12 cellular contexts compared by ENCODE assay signal in genomic region chr2:200618590-200619021, GRCh38. TPM values are rescaled to one million over a fixed set of nuclear protein-coding genes. Genes with fewer than 3 reads are reported as not detected.
DNase-seq lines count a peak whose midpoint lies in the region; ATAC-seq and TF ChIP-seq lines count a peak whose summit lies in the region.
"Had no signal": no experiment of that assay in that cellular context is flagged by ENCODE, and none has a peak within 500 bp of the region (broad histone marks: within the 10 kb centered on the region; RNA-seq: fewer than 3 reads in every experiment).

No MANE protein-coding gene starts in this region.

- no peak overlapping the region for H4K8ac ChIP-seq in mesenchymal stem cell (ENCODE audit: low read length)

- no peaks in the 10 kb centered on the region for H3K36me3 Mint-ChIP-seq in CD14-positive monocyte
- H3K36me3 Mint-ChIP-seq: activated CD8-positive, alpha-beta memory T cell treated with anti-CD3 and anti-CD28 coated beads, Interleukin-2, amount 10 ng/mL, durations not matched to agents 7 days and 5 days had no signal

- no peak overlapping the region for H2BK12ac ChIP-seq in mesenchymal stem cell (ENCODE audit: low read length in 2 of 2)

- no peak overlapping the region for H3K14ac ChIP-seq in mesenchymal stem cell (ENCODE audit: low read length in 2 of 2)

- H3K27me3 Mint-ChIP-seq in CD14-positive monocyte (ENCODE audit: low read depth in 3 of 3) = no peaks in the 10 kb centered on the region

- H3K4me1 ChIP-seq in mesenchymal stem cell (ENCODE audit: control insufficient read depth, insufficient read depth, low read depth, low read length) = peaks cover 3% of the 10 kb centered on the region
- H3K4me1 ChIP-seq: tibial artery had no signal

- H3K36me3 ChIP-seq in mesenchymal stem cell (ENCODE audit: control insufficient read depth in 1 of 2, insufficient read depth in 2 of 2, low read depth in 1 of 2, low read length in 2 of 2) = peaks cover 0 to 47% of the 10 kb centered on the region in 2 experiments

- 74% methylated on average over 2 of the region's 3 CpGs for WGBS in mesenchymal stem cell

- H3K23ac ChIP-seq in mesenchymal stem cell (ENCODE audit: low read length in 2 of 2) = no peak overlapping the region

- H3K4me1 Mint-ChIP-seq in CD14-positive monocyte = peaks cover 39% of the 10 kb centered on the region

- H2BK15ac ChIP-seq in mesenchymal stem cell (ENCODE audit: low read depth, poor library complexity, severe bottlenecking) = no peak overlapping the region

- H3K27ac Mint-ChIP-seq in CD14-positive monocyte = no peak overlapping the region
- H3K27ac Mint-ChIP-seq: activated CD8-positive, alpha-beta memory T cell treated with anti-CD3 and anti-CD28 coated beads, Interleukin-2, amount 10 ng/mL, durations not matched to agents 7 days and 5 days had no signal

- no peaks in the 10 kb centered on the region for H3K79me1 ChIP-seq in mesenchymal stem cell (replicated peaks; ENCODE audit: low read length, poor library complexity, severe bottlenecking)

- no peaks in the 10 kb centered on the region for H3K27me3 ChIP-seq in mesenchymal stem cell (ENCODE audit: control insufficient read depth in 1 of 2, insufficient read depth in 1 of 2, low read length in 2 of 2)
- H3K27me3 ChIP-seq: tibial artery had no signal

- H3K9me3 ChIP-seq in mesenchymal stem cell (ENCODE audit: control insufficient read depth, low read length) = no peaks in the 10 kb centered on the region
- H3K9me3 ChIP-seq: tibial artery had no signal

- H3K4ac ChIP-seq in mesenchymal stem cell (ENCODE audit: low read depth in 1 of 2, low read length in 2 of 2) = no peak overlapping the region

- H3K9ac ChIP-seq in mesenchymal stem cell (ENCODE audit: low read length) = peak overlapping the region; percentile 54

- peak overlapping the region in 1 of 2 donors; percentile 33 for H3K4me3 Mint-ChIP-seq in CD14-positive monocyte
- H3K4me3 Mint-ChIP-seq: activated CD8-positive, alpha-beta memory T cell treated with anti-CD3 and anti-CD28 coated beads, Interleukin-2, amount 10 ng/mL, durations not matched to agents 7 days and 5 days had no signal

- H4K91ac ChIP-seq in mesenchymal stem cell (ENCODE audit: low read length) = no peak overlapping the region

- H2AK5ac ChIP-seq in mesenchymal stem cell (ENCODE audit: low read length, severe bottlenecking) = no peak overlapping the region

- H3K9me3 Mint-ChIP-seq in CD14-positive monocyte = peaks cover 0 to 1% (median 0%) of the 10 kb centered on the region in 7 donors

- no peak for ATAC-seq in HG03342 (IDR thresholded peaks at IDR 0.05; ENCODE audit: unreplicated experiment)
- ATAC-seq: activated CD8-positive, alpha-beta memory T cell treated with anti-CD3 and anti-CD28 coated beads, Interleukin-2, amount 10 ng/mL, durations not matched to agents 7 days and 5 days had no signal

- intact Hi-C loops in CD14-positive monocyte (cut with micrococcal nuclease) = loop anchor here in 1 of 2 donors (10.0 kb wide), 1 partner anchor 196 kb away; the partner anchor contains the start of gene BZW1

- H3K4me2 ChIP-seq in mesenchymal stem cell (ENCODE audit: low read length, poor library complexity, severe bottlenecking) = no peak overlapping the region

- in situ Hi-C loops in astrocyte of the cerebellum (cut with HindIII; ENCODE audit: low sequenced_read_pairs) = no loop called here
- in situ Hi-C loops in G401 (cut with HindIII; ENCODE audit: low sequenced_read_pairs) = no loop called here

- H3K27ac ChIP-seq in mesenchymal stem cell (ENCODE audit: low read length, poor library complexity, severe bottlenecking) = no peak overlapping the region
- H3K27ac ChIP-seq: tibial artery had no signal

- TF ChIP-seq CTCF in CD14-positive monocyte (IDR thresholded peaks at IDR 0.05) (peak; percentile 23), astrocyte of the cerebellum (IDR thresholded peaks at IDR 0.05; ENCODE audit: low read depth, low read length, missing control alignments) (peak; percentile 45)

- H3K4me3 ChIP-seq in astrocyte of the cerebellum (ENCODE audit: low read depth, low read length) (no peak overlapping the region), mesenchymal stem cell (ENCODE audit: insufficient read depth in 1 of 2, low read depth in 1 of 2, low read length in 2 of 2) (no peak overlapping the region)
- H3K4me3 ChIP-seq: tibial artery had no signal

- no peak overlapping the region for H2BK120ac ChIP-seq in mesenchymal stem cell (ENCODE audit: low read depth, low read length)

- no peak overlapping the region for H2AFZ ChIP-seq in mesenchymal stem cell (ENCODE audit: low read depth, low read length)

- H3K18ac ChIP-seq in mesenchymal stem cell (ENCODE audit: low read depth in 1 of 2, low read length in 2 of 2) = no peak overlapping the region

- no peak overlapping the region for H2BK5ac ChIP-seq in mesenchymal stem cell (ENCODE audit: low read depth, low read length, poor library complexity, severe bottlenecking)

- no peak for DNase-seq in CD14-positive monocyte (ENCODE audit: low spot score)
- DNase-seq in LHCN-M2 (ENCODE audit: low read depth) = peak; percentile 43
- DNase-seq in astrocyte of the cerebellum (ENCODE audit: low read depth) = peak; percentile 62
- peak; percentile 14 for DNase-seq in mesenchymal stem cell
- DNase-seq in NCI-H1417 treated with DMSO at 0.1 percent for 48 hours (lab: John Stamatoyannopoulos, UW) = no peak
- no peak for DNase-seq in G401 (ENCODE audit: low spot score)
- no peak for DNase-seq in GM19240 (ENCODE audit: insufficient read length, low spot score)
- DNase-seq: activated CD8-positive, alpha-beta memory T cell treated with anti-CD3 and anti-CD28 coated beads, Interleukin-2, amount 10 ng/mL, durations not matched to agents 7 days and 5 days; foreskin melanocyte; KG1; tibial artery had no signal

RNA-seq across cellular contexts. Expression of gene AOX1, which starts 32.8 kb away (rescaled TPM):
- polyA plus RNA-seq in CD14-positive monocyte = not detected
- total RNA-seq in LHCN-M2 (2014; rRNA removed) = 41.5 and 43.0 TPM in 2 replicates
- polyA plus RNA-seq in LHCN-M2 (2012) = 47.3 TPM
- polyA plus RNA-seq in mesenchymal stem cell (2013, experiment 1 of 2) = 1.1 TPM
- 0.99 TPM for polyA plus RNA-seq in mesenchymal stem cell (2013, experiment 2 of 2)
- total RNA-seq in G401 (2014; rRNA removed; shearing (Covaris generic)) = not detected in 2 replicates

Comparison
In these comparisons a context has a peak if more than half of its experiments do, and no peak if none do; other contexts are left out.
1. DNase-seq: peak in LHCN-M2 (single experiment), astrocyte of the cerebellum (single experiment) and mesenchymal stem cell (single experiment); none in CD14-positive monocyte (single experiment), NCI-H1417 treated with DMSO at 0.1 percent for 48 hours (single experiment), G401 (single experiment) and GM19240 (single experiment).
2. RNA of gene AOX1, which starts 32.8 kb away (total RNA-seq): 41.5 to 43.0 TPM in LHCN-M2; not detected in G401; every median in the first group is over 10 times any median in the second.